ENCODE assay signal across 9 cellular contexts in genomic region chr14:101843665-101844064, GRCh38.
DNase-seq lines count a peak whose midpoint lies in the region; ATAC-seq, FAIRE-seq and TF ChIP-seq lines count a peak whose summit lies in the region.
"Had no signal": no experiment of that assay in that cellular context is flagged by ENCODE, and none has a peak within 500 bp of the region (broad histone marks: within the 10 kb centered on the region; RNA-seq: fewer than 3 reads in every experiment).

No MANE protein-coding gene starts in this region.

- intact Hi-C loops in pancreas (cut with DNase I) (no loop called here), tibial artery (cut with DNase I; ENCODE audit: low total_unique reads) (no loop called here)

- no peaks in the 10 kb centered on the region for H3K27me3 ChIP-seq in GM23338 (ENCODE audit: insufficient read depth)
- H3K27me3 ChIP-seq in OCI-LY3 (ENCODE audit: low read depth, low read length) = no peaks in the 10 kb centered on the region
- H3K27me3 ChIP-seq in pancreas = no peaks in the 10 kb centered on the region
- H3K27me3 ChIP-seq in MG63 = no peaks in the 10 kb centered on the region
- H3K27me3 ChIP-seq in tibial artery = no peaks in the 10 kb centered on the region

- H3K36me3 Mint-ChIP-seq in GM23338 (ENCODE audit: low read depth) = no peaks in the 10 kb centered on the region

- peak overlapping the region; percentile 56 for H3K9ac ChIP-seq in OCI-LY3 (ENCODE audit: low read length)

- H3K4me1 Mint-ChIP-seq in GM23338 = peaks cover 35% of the 10 kb centered on the region

- no peak overlapping the region for H2AFZ ChIP-seq in GM23338
- H2AFZ ChIP-seq in OCI-LY3 (ENCODE audit: low read depth, low read length) = no peak overlapping the region

- H3K27ac ChIP-seq in GM23338 (ENCODE audit: low read depth) = no peak overlapping the region
- peak overlapping the region; percentile 88 for H3K27ac ChIP-seq in OCI-LY3 (ENCODE audit: low read length)
- H3K27ac ChIP-seq in pancreas = no peak overlapping the region
- H3K27ac ChIP-seq in tibial artery = no peak overlapping the region

- H3K36me3 ChIP-seq in GM23338 (ENCODE audit: insufficient read depth) (no peaks in the 10 kb centered on the region), OCI-LY3 (replicated peaks; ENCODE audit: low read depth, low read length) (peaks cover 4% of the 10 kb centered on the region), pancreas (no peaks in the 10 kb centered on the region), MG63 (no peaks in the 10 kb centered on the region), tibial artery (peaks cover 0 to 7% (median 0%) of the 10 kb centered on the region in 3 donors)

- peak; percentile 57 for TF ChIP-seq CTCF in GM12875 (IDR thresholded peaks at IDR 0.05; ENCODE audit: borderline replicate concordance, insufficient read depth, low read depth, low read length)
- peak; percentile 52 to 57 for TF ChIP-seq CTCF in GM23338 (conservative IDR thresholded peaks at IDR 0.05; ENCODE audit: low read depth in 2 of 2)
- TF ChIP-seq CTCF in OCI-LY3 (IDR thresholded peaks at IDR 0.05; ENCODE audit: low read depth, low read length) = peak; percentile 85
- peak; percentile 32 for TF ChIP-seq CTCF in astrocyte of the spinal cord (IDR thresholded peaks at IDR 0.05; ENCODE audit: low read depth, low read length)
- no peak for TF ChIP-seq CTCF in pancreas (IDR thresholded peaks at IDR 0.05)
- peak in 1 of 2 experiments; percentile 8 for TF ChIP-seq CTCF in tibial artery (IDR thresholded peaks at IDR 0.05)

- no peaks in the 10 kb centered on the region for H3F3A ChIP-seq in GM23338 (replicated peaks; ENCODE audit: low read depth)

- H3K4me2 ChIP-seq in GM23338 (no peak overlapping the region), OCI-LY3 (ENCODE audit: low read length) (peak overlapping the region; percentile 84)

- ATAC-seq in GM23338 (peak; percentile 35), pancreas (peak in 3 of 4 donors; percentile 20 to 44 (median 42))

- in situ Hi-C loops in astrocyte of the spinal cord (cut with HindIII; ENCODE audit: low sequenced_read_pairs) = no loop called here

- FAIRE-seq in pancreas (lab: Jason Lieb, UNC) = no peak
- FAIRE-seq: islet of Langerhans had no signal

- peaks cover 8% of the 10 kb centered on the region for H3K27me3 Mint-ChIP-seq in GM23338 (ENCODE audit: insufficient read depth, low read depth, poor library complexity)

- no peak overlapping the region for H3K4me3 Mint-ChIP-seq in GM23338

- H3K9me3 ChIP-seq in OCI-LY3 (ENCODE audit: insufficient read depth, low read length) (no peaks in the 10 kb centered on the region), pancreas (no peaks in the 10 kb centered on the region), MG63 (no peaks in the 10 kb centered on the region), tibial artery (no peaks in the 10 kb centered on the region)

- WGBS in pancreas, 2 donors = 82 to 89% methylated on average over 7 of the region's 7 CpGs

- H3K79me2 ChIP-seq in GM23338 (replicated peaks; ENCODE audit: insufficient read depth) = peaks cover 51% of the 10 kb centered on the region
- peaks cover 70% of the 10 kb centered on the region for H3K79me2 ChIP-seq in OCI-LY3 (ENCODE audit: low read length)

- no peak overlapping the region for H3K4me3 ChIP-seq in GM12875 (ENCODE audit: low read depth, low read length)
- H3K4me3 ChIP-seq in GM23338 = no peak overlapping the region
- H3K4me3 ChIP-seq in OCI-LY3 (ENCODE audit: low read length) = peak overlapping the region; percentile 60
- H3K4me3 ChIP-seq in astrocyte of the spinal cord (ENCODE audit: low read depth, low read length) = no peak overlapping the region
- no peak overlapping the region for H3K4me3 ChIP-seq in pancreas
- H3K4me3 ChIP-seq in MG63 = no peak overlapping the region
- no peak overlapping the region for H3K4me3 ChIP-seq in tibial artery

- no peak overlapping the region for H3K27ac Mint-ChIP-seq in GM23338

- peaks cover 11% of the 10 kb centered on the region; the same call in 1 of the 2 replicates for H3K4me1 ChIP-seq in GM23338 (ENCODE audit: insufficient read depth)
- H3K4me1 ChIP-seq in OCI-LY3 (ENCODE audit: low read length) = peaks cover 74% of the 10 kb centered on the region
- H3K4me1 ChIP-seq in pancreas = peaks cover 3 to 14% (median 5%) of the 10 kb centered on the region in 3 donors
- peaks cover 0 to 15% (median 3%) of the 10 kb centered on the region in 4 donors for H3K4me1 ChIP-seq in tibial artery

- DNase-seq in GM23338 (ENCODE audit: low spot score) (peak; percentile 55), astrocyte of the spinal cord (ENCODE audit: low read depth, low spot score) (no peak), pancreas (no peak), NCI-H226 (no peak), MG63 (no peak), tibial artery (no peak)

- no peaks in the 10 kb centered on the region for H3K9me3 Mint-ChIP-seq in GM23338

- no peaks in the 10 kb centered on the region for H3K9me2 ChIP-seq in GM23338 (ENCODE audit: insufficient read depth)

- peaks cover 39% of the 10 kb centered on the region for H4K20me1 ChIP-seq in GM23338 (replicated peaks; ENCODE audit: insufficient read depth)
- 0 out of 2 replicates have a peak, but pooled peaks cover 3% of the 10 kb centered on the region for H4K20me1 ChIP-seq in OCI-LY3 (ENCODE audit: insufficient read depth, low read length)

TF ChIP-seq in GM23338, 12 proteins besides CTCF, POLR2A, EP300 and RAD21:
- TF ChIP-seq STAT1 (IDR thresholded peaks at IDR 0.05; ENCODE audit: unreplicated experiment) (no peak), POLR2AphosphoS5 (IDR thresholded peaks at IDR 0.05; ENCODE audit: low read depth) (no peak), ZNF114 (CRISPR knock-in tag; IDR thresholded peaks at IDR 0.05) (no peak), CREB1 (CRISPR knock-in tag; IDR thresholded peaks at IDR 0.05; ENCODE audit: low read depth) (no peak)

Comparison
In these comparisons a context has a peak if more than half of its experiments do, and no peak if none do; other contexts are left out.
1. CTCF ChIP-seq: peak in GM12875 (single experiment), GM23338 (2 of 2), OCI-LY3 (single experiment) and astrocyte of the spinal cord (single experiment); none in pancreas (0 of 4).